In the genomic region with DNA sequence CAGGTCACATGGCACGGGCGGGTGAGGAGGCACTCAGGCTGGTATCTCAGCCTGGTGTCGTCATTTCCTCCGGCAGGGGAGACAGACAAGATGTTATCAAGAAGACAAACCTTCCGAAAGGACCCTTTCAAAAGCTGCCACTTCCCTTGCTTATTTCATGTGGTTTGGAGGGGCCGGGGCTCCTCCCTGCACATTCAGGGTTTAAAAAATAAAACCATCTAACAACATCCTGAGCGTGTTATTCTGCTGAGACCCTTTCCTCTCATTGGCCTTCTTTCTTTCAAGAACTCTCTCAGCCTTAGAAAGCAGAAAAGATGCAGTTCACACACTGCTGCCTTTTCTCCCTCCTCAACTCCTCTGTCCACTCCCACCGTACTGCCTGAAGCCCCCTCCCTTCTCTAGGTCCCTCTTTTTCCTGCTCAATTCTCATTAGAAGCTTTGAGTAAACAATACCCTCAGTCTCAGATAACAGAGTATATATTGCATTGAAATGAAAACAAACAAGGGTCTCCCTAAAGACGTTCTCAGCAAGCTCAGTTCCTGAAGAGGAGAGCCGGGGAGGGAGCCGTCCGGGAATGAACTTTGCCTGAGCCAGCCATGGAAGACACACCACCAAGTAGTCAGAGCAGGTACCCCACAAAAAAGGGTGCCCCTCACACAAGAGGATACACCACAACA, we compare ENCODE assay signal across 8 cellular contexts. TPM values are rescaled to one million over a fixed set of nuclear protein-coding genes. Genes with fewer than 3 reads are reported as not detected.
DNase-seq lines count a peak whose midpoint lies in the region; ATAC-seq and TF ChIP-seq lines count a peak whose summit lies in the region.

No MANE protein-coding gene starts in this region.

- peak overlapping the region; percentile 69 for H3K4me3 Mint-ChIP-seq in activated CD8-positive, alpha-beta T cell treated with anti-CD3 and anti-CD28 coated beads for 36 hours

- H3K4me3 ChIP-seq in esophagus (ENCODE audit: low read depth in 1 of 2, low read length in 2 of 2), result no peak overlapping the region

- intact Hi-C loops in activated CD8-positive, alpha-beta T cell treated with anti-CD3 and anti-CD28 coated beads for 36 hours (cut with micrococcal nuclease), result loop anchor here (10.0 kb wide), 2 partner anchors 106 to 234 kb away; no protein-coding TSS in a partner anchor

- peak overlapping the region; percentile 34 to 47 for H3K27ac ChIP-seq in esophagus (ENCODE audit: low read depth in 2 of 2, low read length in 1 of 2)

- ATAC-seq in GM18909 (IDR thresholded peaks at IDR 0.05; ENCODE audit: poor library complexity, unreplicated experiment), result peak; percentile 63
- peak; percentile 47 for ATAC-seq in HG03457 (IDR thresholded peaks at IDR 0.05; ENCODE audit: unreplicated experiment)
- ATAC-seq in activated CD8-positive, alpha-beta T cell treated with anti-CD3 and anti-CD28 coated beads for 36 hours, result peak; percentile 89

- peak overlapping the region; percentile 91 for H3K27ac Mint-ChIP-seq in activated CD8-positive, alpha-beta T cell treated with anti-CD3 and anti-CD28 coated beads for 36 hours

- H3K9me3 Mint-ChIP-seq in activated CD8-positive, alpha-beta T cell treated with anti-CD3 and anti-CD28 coated beads for 36 hours, result no peaks in the 10 kb centered on the region

- H3K27me3 ChIP-seq in esophagus (ENCODE audit: control insufficient read depth in 1 of 2, insufficient read depth in 2 of 2, low read length in 2 of 2), result no peaks in the 10 kb centered on the region

- H3K4me1 Mint-ChIP-seq in activated CD8-positive, alpha-beta T cell treated with anti-CD3 and anti-CD28 coated beads for 36 hours (ENCODE audit: low read depth), result peaks cover 91% of the 10 kb centered on the region

- POLR2A ChIA-PET in activated CD8-positive, alpha-beta T cell treated with anti-CD3 and anti-CD28 coated beads for 36 hours (lab: Charles Lee), result interaction anchor here (0.7 to 3.3 kb wide), 7 partner anchors 9 to 138 kb away, joined by 3 to 11 read pairs (median 6); no protein-coding TSS in a partner anchor

- DNase-seq in activated CD8-positive, alpha-beta T cell treated with anti-CD3 and anti-CD28 coated beads for 36 hours, result peak; percentile 94
- DNase-seq in stimulated activated CD4-positive, alpha-beta T cell treated with anti-CD3 and anti-CD28 coated beads, Interleukin-15, amount 100 ng/mL, for 1 hour (ENCODE audit: low read depth in 1 of 2, low spot score in 1 of 2), result peak; percentile 33 to 70
- DNase-seq in NCI-H2081 treated with DMSO at 0.1 percent for 48 hours (lab: John Stamatoyannopoulos, UW), result no peak
- DNase-seq in hippocampal formation (lab: John Stamatoyannopoulos, UW), result no peak
- no peak for DNase-seq in KG1 (lab: John Stamatoyannopoulos, UW)

- peaks cover 3 to 6% of the 10 kb centered on the region in 2 donors for H3K36me3 ChIP-seq in esophagus (ENCODE audit: control insufficient read depth in 2 of 2, insufficient read depth in 2 of 2, low read length in 1 of 2)

- H3K36me3 Mint-ChIP-seq in activated CD8-positive, alpha-beta T cell treated with anti-CD3 and anti-CD28 coated beads for 36 hours (ENCODE audit: low read depth), result peaks cover 62% of the 10 kb centered on the region

- TF ChIP-seq CTCF in activated CD8-positive, alpha-beta T cell treated with anti-CD3 and anti-CD28 coated beads for 36 hours (IDR thresholded peaks at IDR 0.05), result no peak

- CTCF ChIA-PET in activated CD8-positive, alpha-beta T cell treated with anti-CD3 and anti-CD28 coated beads for 36 hours (lab: Charles Lee), result interaction anchor here (1.4 to 2.3 kb wide), 4 partner anchors 10 to 164 kb away, joined by 3 to 7 read pairs (median 4); no protein-coding TSS in a partner anchor

- H3K9me3 ChIP-seq in esophagus (ENCODE audit: control insufficient read depth in 2 of 2, insufficient read depth in 1 of 2, low read depth in 1 of 2, low read length in 1 of 2), result no peaks in the 10 kb centered on the region

- H3K4me1 ChIP-seq in esophagus (ENCODE audit: control insufficient read depth in 2 of 2, insufficient read depth in 2 of 2, low read length in 1 of 2), result peaks cover 18 to 47% of the 10 kb centered on the region in 2 donors

- 59 to 66% methylated on average over 12 of the region's 12 CpGs for WGBS in esophagus, 2 donors

- H3K27me3 Mint-ChIP-seq in activated CD8-positive, alpha-beta T cell treated with anti-CD3 and anti-CD28 coated beads for 36 hours, result no peaks in the 10 kb centered on the region

RNA-seq across cellular contexts. Expression of gene SMAD7, which starts 9.8 kb away (rescaled TPM):
- total RNA-seq in activated CD8-positive, alpha-beta T cell treated with anti-CD3 and anti-CD28 coated beads for 36 hours, result 10 to 100 TPM; 17.4 to 18.1 TPM
- 1 to 10 TPM; 3.5 to 4.4 TPM for polyA plus RNA-seq in esophagus

Comparison
In these comparisons a context has a peak if more than half of its experiments do, and no peak if none do; other contexts are left out.
1. DNase-seq: peak in activated CD8-positive, alpha-beta T cell treated with anti-CD3 and anti-CD28 coated beads for 36 hours (single experiment) and stimulated activated CD4-positive, alpha-beta T cell treated with anti-CD3 and anti-CD28 coated beads, Interleukin-15, amount 100 ng/mL, for 1 hour (2 of 2); none in NCI-H2081 treated with DMSO at 0.1 percent for 48 hours (single experiment), hippocampal formation (0 of 2) and KG1 (single experiment).
2. Peak in every context shown above with its lines, with median percentiles within 50 percentile points of each other: ATAC-seq.